13 cellular contexts compared by ENCODE assay signal in genomic region chr18:74284501-74285004, GRCh38. TPM values are rescaled to one million over a fixed set of nuclear protein-coding genes. Genes with fewer than 3 reads are reported as not detected.
A peak's percentile ranks its signal among the peaks of the same experiment; 100 is the strongest.
DNase-seq lines count a peak whose midpoint lies in the region; ATAC-seq and TF ChIP-seq lines count a peak whose summit lies in the region.
"Had no signal": no experiment of that assay in that cellular context is flagged by ENCODE, and none has a peak within 500 bp of the region (broad histone marks: within the 10 kb centered on the region; RNA-seq: fewer than 3 reads in every experiment).

No MANE protein-coding gene starts in this region.

- peaks cover 19% of the 10 kb centered on the region for H3K4me1 Mint-ChIP-seq in activated CD4-positive, alpha-beta T cell treated with anti-CD3 and anti-CD28 coated beads, Interleukin-2, amount 10 ng/mL, durations not matched to agents 24 days and 14 days
- H3K4me1 Mint-ChIP-seq in nephron, result peaks cover 68% of the 10 kb centered on the region
- H3K4me1 Mint-ChIP-seq in stimulated activated naive B cell treated with anti-CD40 and anti-IgM and Interleukin-4, amounts not matched to agents 10 μg/mL and 1 μg/mL and 100 μg/mL, for 72 hours, result peaks cover 38 to 44% of the 10 kb centered on the region in 2 donors

- H3K27me3 Mint-ChIP-seq in activated CD4-positive, alpha-beta T cell treated with anti-CD3 and anti-CD28 coated beads, Interleukin-2, amount 10 ng/mL, durations not matched to agents 24 days and 14 days, result peaks cover 11% of the 10 kb centered on the region
- no peaks in the 10 kb centered on the region for H3K27me3 Mint-ChIP-seq in nephron (ENCODE audit: low read depth)
- no peaks in the 10 kb centered on the region for H3K27me3 Mint-ChIP-seq in stimulated activated naive B cell treated with anti-CD40 and anti-IgM and Interleukin-4, amounts not matched to agents 10 μg/mL and 1 μg/mL and 100 μg/mL, for 72 hours
- H3K27me3 Mint-ChIP-seq: activated T-helper 17 cell treated with anti-CD3 and anti-CD28 coated beads, Interleukin-2, amount 50 U/mL, for 72 hours had no signal

- H3K27ac Mint-ChIP-seq in activated CD4-positive, alpha-beta T cell treated with anti-CD3 and anti-CD28 coated beads, Interleukin-2, amount 10 ng/mL, durations not matched to agents 24 days and 14 days, result no peak overlapping the region
- H3K27ac Mint-ChIP-seq in nephron, result peak overlapping the region; percentile 88 to 94 (median 92)
- H3K27ac Mint-ChIP-seq in stimulated activated naive B cell treated with anti-CD40 and anti-IgM and Interleukin-4, amounts not matched to agents 10 μg/mL and 1 μg/mL and 100 μg/mL, for 72 hours, result no peak overlapping the region
- H3K27ac Mint-ChIP-seq: activated T-helper 17 cell treated with anti-CD3 and anti-CD28 coated beads, Interleukin-2, amount 50 U/mL, for 72 hours had no signal

- TF ChIP-seq CTCF in fibroblast of pulmonary artery (IDR thresholded peaks at IDR 0.05; ENCODE audit: low read length, missing control alignments) (no peak), nephron (IDR thresholded peaks at IDR 0.05; ENCODE audit: unreplicated experiment in 3 of 3) (no peak)

- intact Hi-C loops in activated CD4-positive, alpha-beta T cell treated with anti-CD3 and anti-CD28 coated beads, Interleukin-2, amount 10 ng/mL, durations not matched to agents 24 days and 14 days (cut with micrococcal nuclease), result no loop called here

- H3K4me3 ChIP-seq in fibroblast of pulmonary artery (replicated peaks; ENCODE audit: low read depth, low read length), result no peak overlapping the region
- no peak overlapping the region for H3K4me3 ChIP-seq in urinary bladder (ENCODE audit: low read depth, low read length)
- H3K4me3 ChIP-seq: A549 had no signal

- peak; percentile 43 for DNase-seq in activated CD4-positive, alpha-beta T cell treated with anti-CD3 and anti-CD28 coated beads, Interleukin-2, amount 10 ng/mL, durations not matched to agents 24 days and 14 days
- no peak for DNase-seq in activated CD4-positive, alpha-beta T cell treated with anti-CD3 and anti-CD28 coated beads, Interleukin-2, amount 50 U/mL, for 48 hours
- DNase-seq in fibroblast of pulmonary artery (ENCODE audit: low read depth), result peak; percentile 48
- no peak for DNase-seq in stimulated activated naive B cell treated with anti-CD40 and anti-IgM and Interleukin-4, amounts not matched to agents 10 μg/mL and 1 μg/mL and 100 μg/mL, for 72 hours
- DNase-seq: effector CD8-positive, alpha-beta T cell; kidney glomerular epithelial cell; PC-3 had no signal

- H3K4me3 Mint-ChIP-seq in activated CD4-positive, alpha-beta T cell treated with anti-CD3 and anti-CD28 coated beads, Interleukin-2, amount 10 ng/mL, durations not matched to agents 24 days and 14 days, result no peak overlapping the region
- peak overlapping the region in 1 of 3 experiments; percentile 15 for H3K4me3 Mint-ChIP-seq in nephron
- no peak overlapping the region for H3K4me3 Mint-ChIP-seq in stimulated activated naive B cell treated with anti-CD40 and anti-IgM and Interleukin-4, amounts not matched to agents 10 μg/mL and 1 μg/mL and 100 μg/mL, for 72 hours
- H3K4me3 Mint-ChIP-seq: activated T-helper 17 cell treated with anti-CD3 and anti-CD28 coated beads, Interleukin-2, amount 50 U/mL, for 72 hours had no signal

- no peak for ATAC-seq in stimulated activated naive B cell treated with anti-CD40 and anti-IgM and Interleukin-4, amounts not matched to agents 10 μg/mL and 1 μg/mL and 100 μg/mL, for 72 hours (replicated peaks)
- no peak for ATAC-seq in GM18868 (IDR thresholded peaks at IDR 0.05; ENCODE audit: unreplicated experiment)
- ATAC-seq in GM19455 (IDR thresholded peaks at IDR 0.05; ENCODE audit: unreplicated experiment), result no peak
- ATAC-seq: A549; activated T-helper 17 cell treated with anti-CD3 and anti-CD28 coated beads, Interleukin-2, amount 50 U/mL, for 72 hours; PC-3 had no signal

- no peaks in the 10 kb centered on the region for H3K36me3 Mint-ChIP-seq in activated CD4-positive, alpha-beta T cell treated with anti-CD3 and anti-CD28 coated beads, Interleukin-2, amount 10 ng/mL, durations not matched to agents 24 days and 14 days (ENCODE audit: low read depth)
- no peaks in the 10 kb centered on the region for H3K36me3 Mint-ChIP-seq in nephron (ENCODE audit: low read depth)
- H3K36me3 Mint-ChIP-seq in stimulated activated naive B cell treated with anti-CD40 and anti-IgM and Interleukin-4, amounts not matched to agents 10 μg/mL and 1 μg/mL and 100 μg/mL, for 72 hours, result peaks cover 19 to 20% of the 10 kb centered on the region in 2 donors

- H3K36me3 ChIP-seq in urinary bladder (ENCODE audit: insufficient read depth), result no peaks in the 10 kb centered on the region

- 24% methylated on average over 7 of the region's 7 CpGs for WGBS in urinary bladder

- no peaks in the 10 kb centered on the region for H3K9me3 Mint-ChIP-seq in activated CD4-positive, alpha-beta T cell treated with anti-CD3 and anti-CD28 coated beads, Interleukin-2, amount 10 ng/mL, durations not matched to agents 24 days and 14 days
- no peaks in the 10 kb centered on the region for H3K9me3 Mint-ChIP-seq in nephron
- H3K9me3 Mint-ChIP-seq in stimulated activated naive B cell treated with anti-CD40 and anti-IgM and Interleukin-4, amounts not matched to agents 10 μg/mL and 1 μg/mL and 100 μg/mL, for 72 hours, result no peaks in the 10 kb centered on the region
- H3K9me3 Mint-ChIP-seq: activated T-helper 17 cell treated with anti-CD3 and anti-CD28 coated beads, Interleukin-2, amount 50 U/mL, for 72 hours had no signal

- peak overlapping the region; percentile 70 for H3K27ac ChIP-seq in urinary bladder (ENCODE audit: low read depth)

- peaks cover 4% of the 10 kb centered on the region for H3K4me1 ChIP-seq in urinary bladder (ENCODE audit: insufficient read depth)

RNA-seq across cellular contexts. Expression of gene CYB5A, which starts 7.2 kb away (rescaled TPM):
- total RNA-seq in activated CD4-positive, alpha-beta T cell treated with anti-CD3 and anti-CD28 coated beads, Interleukin-2, amount 10 ng/mL, durations not matched to agents 24 days and 14 days, result 34.8 and 40.7 TPM in 2 replicates
- total RNA-seq in urinary bladder, result 84.3 TPM
- polyA plus RNA-seq in urinary bladder, result 220 TPM

RNA-seq across cellular contexts. Expression of gene C18orf63, which starts 31.1 kb away (rescaled TPM):
- not detected in 2 replicates for total RNA-seq in activated CD4-positive, alpha-beta T cell treated with anti-CD3 and anti-CD28 coated beads, Interleukin-2, amount 10 ng/mL, durations not matched to agents 24 days and 14 days
- not detected for total RNA-seq in urinary bladder
- polyA plus RNA-seq in urinary bladder, result not detected
- total RNA-seq: activated T-helper 17 cell treated with anti-CD3 and anti-CD28 coated beads, Interleukin-2, amount 50 U/mL, for 72 hours; PC-3 had no signal
- polyA plus RNA-seq: A549 had no signal

Comparison
In these comparisons a context has a peak if more than half of its experiments do, and no peak if none do; other contexts are left out.
1. DNase-seq: peak in activated CD4-positive, alpha-beta T cell treated with anti-CD3 and anti-CD28 coated beads, Interleukin-2, amount 10 ng/mL, durations not matched to agents 24 days and 14 days (single experiment) and fibroblast of pulmonary artery (single experiment); none in activated CD4-positive, alpha-beta T cell treated with anti-CD3 and anti-CD28 coated beads, Interleukin-2, amount 50 U/mL, for 48 hours (0 of 2) and stimulated activated naive B cell treated with anti-CD40 and anti-IgM and Interleukin-4, amounts not matched to agents 10 μg/mL and 1 μg/mL and 100 μg/mL, for 72 hours (single experiment).
2. H3K27ac Mint-ChIP-seq: peak in nephron (3 of 3); none in activated CD4-positive, alpha-beta T cell treated with anti-CD3 and anti-CD28 coated beads, Interleukin-2, amount 10 ng/mL, durations not matched to agents 24 days and 14 days (single experiment) and stimulated activated naive B cell treated with anti-CD40 and anti-IgM and Interleukin-4, amounts not matched to agents 10 μg/mL and 1 μg/mL and 100 μg/mL, for 72 hours (single experiment).